In genomic region chr12:32344047-32344446, GRCh38 we compare ENCODE assay signal across 1 cellular context.
TF ChIP-seq lines count a peak whose summit lies in the region.

No MANE protein-coding gene starts in this region.

TF ChIP-seq in A549, 52 proteins besides CTCF, POLR2A, EP300 and RAD21:
- TF ChIP-seq RFX5 (IDR thresholded peaks at IDR 0.05), result no peak
